ENCODE assay signal across 22 cellular contexts in the genomic region with DNA sequence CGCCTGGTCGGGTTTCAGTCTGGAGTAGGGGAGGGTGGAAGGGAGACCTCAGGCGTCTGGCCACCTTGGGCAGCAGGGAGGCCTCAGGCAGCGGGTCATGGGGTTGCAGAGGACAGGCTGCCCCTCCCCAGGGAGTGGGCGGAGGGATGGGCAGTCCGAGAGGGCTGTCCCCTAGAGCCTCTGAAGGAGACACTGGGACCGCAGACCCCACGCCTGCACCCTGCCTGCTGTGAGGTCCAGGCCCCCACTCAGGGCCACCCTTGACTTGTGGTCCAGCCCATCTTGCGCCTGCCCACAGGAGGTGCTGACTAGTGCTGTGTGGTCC.
DNase-seq lines count a peak whose midpoint lies in the region; ATAC-seq and TF ChIP-seq lines count a peak whose summit lies in the region.
"Had no signal": no experiment of that assay in that cellular context is flagged by ENCODE, and none has a peak within 500 bp of the region (broad histone marks: within the 10 kb centered on the region; RNA-seq: fewer than 3 reads in every experiment).

No MANE protein-coding gene starts in this region.

- POLR2A ChIA-PET in RWPE1 (lab: Yijun Ruan, JAX; ENCODE audit: low non-redundant PET): no interaction called here

- no peak overlapping the region for H3K27ac Mint-ChIP-seq in stimulated activated naive CD8-positive, alpha-beta T cell treated with anti-CD3 and anti-CD28 coated beads, Interleukin-15, amount 100 ng/mL, for 72 hours
- H3K27ac Mint-ChIP-seq: activated CD8-positive, alpha-beta T cell treated with anti-CD3 and anti-CD28 coated beads, Interleukin-2, amount 10 ng/mL, durations not matched to agents 7 days and 5 days; activated T-helper 2 cell treated with anti-CD3 and anti-CD28 coated beads, Interferon-gamma antibody, Interleukin-2, Interleukin-4, amounts not matched to agents 10 μg/mL and 5 μg/mL and 100 μg/mL, durations not matched to agents 14 hours and 24 hours and 36 hours; naive thymus-derived CD8-positive, alpha-beta T cell had no signal

- TF ChIP-seq CTCF in RWPE1 (conservative IDR thresholded peaks at IDR 0.05; ENCODE audit: low read depth): no peak

- H3K27ac ChIP-seq in RWPE1: 0 out of 2 replicates have a peak overlapping the region, but pooled peaks have one; percentile 65
- H3K27ac ChIP-seq: gastrocnemius medialis, lower lobe of right lung, transverse colon had no signal

- H3K9me3 Mint-ChIP-seq in stimulated activated naive CD8-positive, alpha-beta T cell treated with anti-CD3 and anti-CD28 coated beads, Interleukin-15, amount 100 ng/mL, for 72 hours: no peaks in the 10 kb centered on the region
- H3K9me3 Mint-ChIP-seq: activated naive CD4-positive, alpha-beta T cell treated with anti-CD3 and anti-CD28 coated beads, Interleukin-2, amount 50 U/mL, for 72 hours; activated T-helper 2 cell treated with anti-CD3 and anti-CD28 coated beads, Interferon-gamma antibody, Interleukin-2, Interleukin-4, amounts not matched to agents 10 μg/mL and 5 μg/mL and 100 μg/mL, durations not matched to agents 14 hours and 24 hours and 36 hours; naive thymus-derived CD8-positive, alpha-beta T cell had no signal

- peaks cover 8% of the 10 kb centered on the region for H3K27me3 Mint-ChIP-seq in stimulated activated naive CD8-positive, alpha-beta T cell treated with anti-CD3 and anti-CD28 coated beads, Interleukin-15, amount 100 ng/mL, for 72 hours

- CTCF ChIA-PET in RWPE1 (lab: Yijun Ruan, JAX): no interaction called here

- no peak for ATAC-seq in stimulated activated naive CD8-positive, alpha-beta T cell treated with anti-CD3 and anti-CD28 coated beads, Interleukin-15, amount 100 ng/mL, for 72 hours
- ATAC-seq: activated CD8-positive, alpha-beta T cell treated with anti-CD3 and anti-CD28 coated beads, Interleukin-2, amount 10 ng/mL, durations not matched to agents 7 days and 5 days; activated naive CD4-positive, alpha-beta T cell treated with anti-CD3 and anti-CD28 coated beads, Interleukin-2, amount 50 U/mL, for 72 hours; gastrocnemius medialis; lower lobe of right lung; naive thymus-derived CD8-positive, alpha-beta T cell had no signal

- DNase-seq in RWPE1 (ENCODE audit: low spot score) (no peak), islet precursor cell (peak; percentile 81), ACHN (no peak)
- no peak for DNase-seq in activated effector memory CD4-positive, alpha-beta T cell treated with anti-CD3 and anti-CD28 coated beads, Interleukin-2, amount 50 U/mL, for 16 hours
- DNase-seq in stimulated activated naive CD8-positive, alpha-beta T cell treated with anti-CD3 and anti-CD28 coated beads, Interleukin-15, amount 100 ng/mL, for 72 hours: no peak
- DNase-seq: activated CD4-positive, alpha-beta T cell treated with anti-CD3 and anti-CD28 coated beads for 4 hours; activated CD8-positive, alpha-beta T cell treated with anti-CD3 and anti-CD28 coated beads, Interleukin-2, amount 10 ng/mL, durations not matched to agents 7 days and 5 days; activated T-cell treated with anti-CD3 and anti-CD28 coated beads for 4 hours; amygdala; gastrocnemius medialis; kidney glomerular epithelial cell; lower lobe of right lung; naive thymus-derived CD8-positive, alpha-beta T cell; NCI-H1092 treated with DMSO at 0.1 percent for 48 hours; NCI-H1694 treated with DMSO at 0.1 percent for 48 hours; NCI-H2171; NCI-H82; stimulated activated CD4-positive, alpha-beta T cell treated with anti-CD3 and anti-CD28 coated beads, Interleukin-4, amount 100 ng/mL, for 24 hours; T-helper 9 cell; transverse colon had no signal

- in situ Hi-C loops in ACHN (cut with HindIII; ENCODE audit: low pct_ligation_motif_present, low pct_unique_long_range_greater_than_20kb, low sequenced_read_pairs): no loop called here

- H3K4me3 Mint-ChIP-seq in stimulated activated naive CD8-positive, alpha-beta T cell treated with anti-CD3 and anti-CD28 coated beads, Interleukin-15, amount 100 ng/mL, for 72 hours: no peak overlapping the region
- H3K4me3 Mint-ChIP-seq: activated CD8-positive, alpha-beta T cell treated with anti-CD3 and anti-CD28 coated beads, Interleukin-2, amount 10 ng/mL, durations not matched to agents 7 days and 5 days; naive thymus-derived CD8-positive, alpha-beta T cell had no signal

- H3K4me1 Mint-ChIP-seq in stimulated activated naive CD8-positive, alpha-beta T cell treated with anti-CD3 and anti-CD28 coated beads, Interleukin-15, amount 100 ng/mL, for 72 hours: peaks cover 8% of the 10 kb centered on the region
